Comparison of ENCODE assay signal across 25 cellular contexts in genomic region chr6:26454641-26455040, GRCh38. TPM values are rescaled to one million over a fixed set of nuclear protein-coding genes. Genes with fewer than 3 reads are reported as not detected.
"Had no signal": no experiment of that assay in that cellular context is flagged by ENCODE, and none has a peak within 500 bp of the region (broad histone marks: within the 10 kb centered on the region; RNA-seq: fewer than 3 reads in every experiment).

No MANE protein-coding gene starts in this region.

- H2AFZ ChIP-seq: hepatocyte had no signal

- H3K9me3 ChIP-seq: breast epithelium, right lobe of liver, spleen, testis had no signal

- H3K27ac Mint-ChIP-seq: activated CD4-positive, alpha-beta T cell treated with anti-CD3 and anti-CD28 coated beads, Interleukin-2, amount 10 ng/mL, durations not matched to agents 24 days and 14 days; activated CD8-positive, alpha-beta T cell treated with anti-CD3 and anti-CD28 coated beads, Interleukin-2, amount 10 ng/mL, durations not matched to agents 7 days and 5 days; activated naive CD8-positive, alpha-beta T cell treated with anti-CD3 and anti-CD28 coated beads, Interleukin-2, amount 50 U/mL, for 24 hours; mesothelial cell of epicardium had no signal

- ATAC-seq: activated CD8-positive, alpha-beta T cell treated with anti-CD3 and anti-CD28 coated beads, Interleukin-2, amount 10 ng/mL, durations not matched to agents 7 days and 5 days; activated naive CD8-positive, alpha-beta T cell treated with anti-CD3 and anti-CD28 coated beads, Interleukin-2, amount 50 U/mL, for 24 hours; right lobe of liver; stimulated activated naive CD8-positive, alpha-beta T cell treated with anti-CD3 and anti-CD28 coated beads, Interleukin-15, amount 100 ng/mL, for 72 hours had no signal

- H3K36me3 ChIP-seq: breast epithelium had no signal

- H3K4me3 ChIP-seq: breast epithelium, hepatocyte, lung, right lobe of liver, spleen, testis had no signal

- H3K27me3 ChIP-seq: breast epithelium, hepatocyte, right lobe of liver, spleen, testis had no signal

- H3K9me3 Mint-ChIP-seq: activated CD4-positive, alpha-beta T cell treated with anti-CD3 and anti-CD28 coated beads, Interleukin-2, amount 10 ng/mL, durations not matched to agents 24 days and 14 days; activated naive CD8-positive, alpha-beta T cell treated with anti-CD3 and anti-CD28 coated beads, Interleukin-2, amount 50 U/mL, for 24 hours; mesothelial cell of epicardium; neural crest cell; stimulated activated naive CD8-positive, alpha-beta T cell treated with anti-CD3 and anti-CD28 coated beads, Interleukin-15, amount 100 ng/mL, for 72 hours had no signal

- H3K27me3 Mint-ChIP-seq: activated CD4-positive, alpha-beta T cell treated with anti-CD3 and anti-CD28 coated beads, Interleukin-2, amount 10 ng/mL, durations not matched to agents 24 days and 14 days; activated naive CD8-positive, alpha-beta T cell treated with anti-CD3 and anti-CD28 coated beads, Interleukin-2, amount 50 U/mL, for 24 hours; stimulated activated naive CD8-positive, alpha-beta T cell treated with anti-CD3 and anti-CD28 coated beads, Interleukin-15, amount 100 ng/mL, for 72 hours had no signal

- DNase-seq: activated CD4-positive, alpha-beta T cell treated with anti-CD3 and anti-CD28 coated beads, Interleukin-2, amount 10 ng/mL, durations not matched to agents 24 days and 14 days; activated CD4-positive, CD25-positive, alpha-beta regulatory T cell; activated CD8-positive, alpha-beta memory T cell treated with anti-CD3 and anti-CD28 coated beads, Interleukin-2, amount 50 U/mL, for 4 hours; activated CD8-positive, alpha-beta T cell treated with anti-CD3 and anti-CD28 coated beads, Interleukin-2, amount 10 ng/mL, durations not matched to agents 7 days and 5 days; activated naive CD4-positive, alpha-beta T cell; activated naive CD8-positive, alpha-beta T cell treated with anti-CD3 and anti-CD28 coated beads, Interleukin-2, amount 50 U/mL, for 24 hours; aorta; dermis blood vessel endothelial cell; islet precursor cell; right lobe of liver; spleen; stimulated activated naive CD8-positive, alpha-beta T cell treated with anti-CD3 and anti-CD28 coated beads, Interleukin-15, amount 100 ng/mL, for 72 hours; testis had no signal

- H3K4me3 Mint-ChIP-seq: activated CD4-positive, alpha-beta T cell treated with anti-CD3 and anti-CD28 coated beads, Interleukin-2, amount 10 ng/mL, durations not matched to agents 24 days and 14 days; activated CD8-positive, alpha-beta T cell treated with anti-CD3 and anti-CD28 coated beads, Interleukin-2, amount 10 ng/mL, durations not matched to agents 7 days and 5 days; activated naive CD8-positive, alpha-beta T cell treated with anti-CD3 and anti-CD28 coated beads, Interleukin-2, amount 50 U/mL, for 24 hours; mesothelial cell of epicardium; neural crest cell; stimulated activated naive CD8-positive, alpha-beta T cell treated with anti-CD3 and anti-CD28 coated beads, Interleukin-15, amount 100 ng/mL, for 72 hours had no signal

- H3K4me2 ChIP-seq: hepatocyte had no signal

- H3K27ac ChIP-seq: breast epithelium, hepatocyte, right lobe of liver, testis had no signal

RNA-seq across cellular contexts. Expression of gene BTN1A1, which starts 45.5 kb away (rescaled TPM):
- total RNA-seq: activated CD8-positive, alpha-beta T cell treated with anti-CD3 and anti-CD28 coated beads, Interleukin-2, amount 10 ng/mL, durations not matched to agents 7 days and 5 days; aorta; breast epithelium; chondrocyte; dermis blood vessel endothelial cell; epithelial cell of proximal tubule; fibroblast of villous mesenchyme; glomerular endothelial cell; neural crest cell; osteocyte; pulmonary artery endothelial cell; right lobe of liver; ureter had no signal
